Comparison of ENCODE assay signal across 8 cellular contexts in genomic region chr17:36721560-36722120, GRCh38.
DNase-seq lines count a peak whose midpoint lies in the region; ATAC-seq and TF ChIP-seq lines count a peak whose summit lies in the region.

No MANE protein-coding gene starts in this region.

- peak; percentile 21 for DNase-seq in activated CD8-positive, alpha-beta T cell treated with anti-CD3 and anti-CD28 coated beads for 36 hours
- DNase-seq in medulla oblongata (ENCODE audit: extremely low spot score), result peak; percentile 3
- no peak for DNase-seq in G401 (ENCODE audit: low spot score)
- DNase-seq in AG08396 (ENCODE audit: low spot score), result no peak

- in situ Hi-C loops in G401 (cut with HindIII; ENCODE audit: low sequenced_read_pairs), result no loop called here

- H3K27ac Mint-ChIP-seq in activated CD8-positive, alpha-beta T cell treated with anti-CD3 and anti-CD28 coated beads for 36 hours, result peak overlapping the region; percentile 99

- H3K4me1 Mint-ChIP-seq in activated CD8-positive, alpha-beta T cell treated with anti-CD3 and anti-CD28 coated beads for 36 hours (ENCODE audit: low read depth), result peaks cover 46% of the 10 kb centered on the region

- CTCF ChIA-PET in activated CD8-positive, alpha-beta T cell treated with anti-CD3 and anti-CD28 coated beads for 36 hours (lab: Charles Lee), result interaction anchor here (1.9 to 2.7 kb wide), 3 partner anchors 15 to 34 kb away, joined by 7 to 9 read pairs (median 8); no protein-coding TSS in a partner anchor

- peak; percentile 14 for ATAC-seq in HG02678 (IDR thresholded peaks at IDR 0.05; ENCODE audit: unreplicated experiment)
- peak; percentile 66 for ATAC-seq in activated CD8-positive, alpha-beta T cell treated with anti-CD3 and anti-CD28 coated beads for 36 hours
- no peak for ATAC-seq in GM21526 (IDR thresholded peaks at IDR 0.05; ENCODE audit: low FRiP score, unreplicated experiment)
- no peak for ATAC-seq in HG03045 (IDR thresholded peaks at IDR 0.05; ENCODE audit: unreplicated experiment)

- H3K9me3 Mint-ChIP-seq in activated CD8-positive, alpha-beta T cell treated with anti-CD3 and anti-CD28 coated beads for 36 hours, result no peaks in the 10 kb centered on the region

- H3K36me3 Mint-ChIP-seq in activated CD8-positive, alpha-beta T cell treated with anti-CD3 and anti-CD28 coated beads for 36 hours (ENCODE audit: low read depth), result peaks cover 1% of the 10 kb centered on the region

- POLR2A ChIA-PET in activated CD8-positive, alpha-beta T cell treated with anti-CD3 and anti-CD28 coated beads for 36 hours (lab: Charles Lee), result interaction anchor here (1.0 to 1.5 kb wide), 4 partner anchors 9 to 216 kb away, joined by 3 to 5 read pairs (median 3); no protein-coding TSS in a partner anchor

- peak overlapping the region; percentile 50 for H3K27ac ChIP-seq in C4-2B

- no peak for TF ChIP-seq CTCF in C4-2B (conservative IDR thresholded peaks at IDR 0.05)
- TF ChIP-seq CTCF in activated CD8-positive, alpha-beta T cell treated with anti-CD3 and anti-CD28 coated beads for 36 hours (IDR thresholded peaks at IDR 0.05), result no peak

- intact Hi-C loops in activated CD8-positive, alpha-beta T cell treated with anti-CD3 and anti-CD28 coated beads for 36 hours (cut with micrococcal nuclease), result loop anchor here (10.0 kb wide), 1 partner anchor 213 kb away; the partner anchor contains the start of gene LHX1

- peak overlapping the region; percentile 73 for H3K4me3 Mint-ChIP-seq in activated CD8-positive, alpha-beta T cell treated with anti-CD3 and anti-CD28 coated beads for 36 hours

- H3K27me3 Mint-ChIP-seq in activated CD8-positive, alpha-beta T cell treated with anti-CD3 and anti-CD28 coated beads for 36 hours, result no peaks in the 10 kb centered on the region

Comparison
In these comparisons a context has a peak if more than half of its experiments do, and no peak if none do; other contexts are left out.
1. ATAC-seq: peak in HG02678 (single experiment) and activated CD8-positive, alpha-beta T cell treated with anti-CD3 and anti-CD28 coated beads for 36 hours (single experiment); none in GM21526 (single experiment) and HG03045 (single experiment).
2. DNase-seq: peak in activated CD8-positive, alpha-beta T cell treated with anti-CD3 and anti-CD28 coated beads for 36 hours (single experiment) and medulla oblongata (single experiment); none in G401 (single experiment) and AG08396 (single experiment).